In genomic region chr14:78446807-78447206, GRCh38 we compare ENCODE assay signal across 20 cellular contexts.
DNase-seq lines count a peak whose midpoint lies in the region; ATAC-seq and TF ChIP-seq lines count a peak whose summit lies in the region.
"Had no signal": no experiment of that assay in that cellular context is flagged by ENCODE, and none has a peak within 500 bp of the region (broad histone marks: within the 10 kb centered on the region; RNA-seq: fewer than 3 reads in every experiment).

No MANE protein-coding gene starts in this region.

- H3K9me3 Mint-ChIP-seq in CD8-positive, alpha-beta T cell: peaks cover 3% of the 10 kb centered on the region
- H3K9me3 Mint-ChIP-seq: mesothelial cell of epicardium had no signal

- H3K4me1 Mint-ChIP-seq in CD8-positive, alpha-beta T cell (ENCODE audit: low read depth): no peaks in the 10 kb centered on the region
- H3K4me1 Mint-ChIP-seq: mesothelial cell of epicardium had no signal

- peak; percentile 4 for DNase-seq in Caki2 (ENCODE audit: low read depth)
- peak; percentile 2 for DNase-seq in NAMALWA (ENCODE audit: low spot score)
- peak; percentile 7 for DNase-seq in dermis blood vessel endothelial cell
- peak; percentile 16 for DNase-seq in kidney tubule cell (ENCODE audit: low spot score)
- DNase-seq in CD8-positive, alpha-beta T cell: no peak
- DNase-seq: activated naive CD4-positive, alpha-beta T cell treated with anti-CD3 and anti-CD28 coated beads, Interleukin-2, amount 50 U/mL, for 16 hours; activated T-cell treated with anti-CD3 and anti-CD28 coated beads for 4 hours; AML-193; effector memory CD8-positive, alpha-beta T cell; GF-D8; NCI-H2029 treated with DMSO at 0.1 percent for 48 hours; NCI-H510A treated with DMSO at 0.1 percent for 48 hours; nucleus accumbens; stimulated activated CD4-positive, alpha-beta T cell treated with anti-CD3 and anti-CD28 coated beads, Interleukin-4, amount 100 ng/mL, for 1 hour had no signal

- no peak overlapping the region for H3K27ac ChIP-seq in CD8-positive, alpha-beta T cell (ENCODE audit: low read depth, low read length)
- H3K27ac ChIP-seq: gastroesophageal sphincter, suprapubic skin had no signal

- no peaks in the 10 kb centered on the region for H3K9me3 ChIP-seq in CD8-positive, alpha-beta T cell (ENCODE audit: low read length)
- H3K9me3 ChIP-seq: suprapubic skin had no signal

- in situ Hi-C loops in Caki2 (cut with HindIII; ENCODE audit: low pct_unique_long_range_greater_than_20kb, low sequenced_read_pairs): no loop called here

- TF ChIP-seq CTCF in CD8-positive, alpha-beta T cell (IDR thresholded peaks at IDR 0.05): no peak

- CTCF ChIA-PET in CD8-positive, alpha-beta T cell (lab: Charles Lee): no interaction called here

- no peak overlapping the region for H3K4me3 Mint-ChIP-seq in CD8-positive, alpha-beta T cell
- H3K4me3 Mint-ChIP-seq: effector memory CD8-positive, alpha-beta T cell; mesothelial cell of epicardium had no signal

- no peaks in the 10 kb centered on the region for H3K27me3 ChIP-seq in CD8-positive, alpha-beta T cell (ENCODE audit: insufficient read depth, low read length)
- H3K27me3 ChIP-seq: suprapubic skin had no signal

- H3K27ac Mint-ChIP-seq in CD8-positive, alpha-beta T cell: no peak overlapping the region
- H3K27ac Mint-ChIP-seq: effector memory CD8-positive, alpha-beta T cell; mesothelial cell of epicardium had no signal

- intact Hi-C loops in CD8-positive, alpha-beta T cell (cut with DNase I, micrococcal nuclease): no loop called here

- no peaks in the 10 kb centered on the region for H3K27me3 Mint-ChIP-seq in CD8-positive, alpha-beta T cell (ENCODE audit: low read depth)
- H3K27me3 Mint-ChIP-seq: effector memory CD8-positive, alpha-beta T cell had no signal

- ATAC-seq in CD8-positive, alpha-beta T cell: no peak
- no peak for ATAC-seq in GM18909 (IDR thresholded peaks at IDR 0.05; ENCODE audit: poor library complexity, unreplicated experiment)
- no peak for ATAC-seq in GM18511 (IDR thresholded peaks at IDR 0.05; ENCODE audit: unreplicated experiment)
- ATAC-seq in HG03196 (IDR thresholded peaks at IDR 0.05; ENCODE audit: unreplicated experiment): no peak
- ATAC-seq: effector memory CD8-positive, alpha-beta T cell; gastroesophageal sphincter had no signal

- H3K36me3 Mint-ChIP-seq in CD8-positive, alpha-beta T cell: no peaks in the 10 kb centered on the region
- H3K36me3 Mint-ChIP-seq: mesothelial cell of epicardium had no signal

- POLR2A ChIA-PET in CD8-positive, alpha-beta T cell (lab: Charles Lee): no interaction called here

- H3K4me3 ChIP-seq in CD8-positive, alpha-beta T cell (ENCODE audit: low read depth, low read length): no peak overlapping the region
- H3K4me3 ChIP-seq: gastroesophageal sphincter, suprapubic skin had no signal

- H3K36me3 ChIP-seq in CD8-positive, alpha-beta T cell (ENCODE audit: insufficient read depth, low read length): no peaks in the 10 kb centered on the region
- H3K36me3 ChIP-seq: gastroesophageal sphincter, suprapubic skin had no signal

- H3K4me1 ChIP-seq in CD8-positive, alpha-beta T cell (ENCODE audit: insufficient read depth, low read length): no peaks in the 10 kb centered on the region
- H3K4me1 ChIP-seq: gastroesophageal sphincter, suprapubic skin had no signal

Comparison
In these comparisons a context has a peak if more than half of its experiments do, and no peak if none do; other contexts are left out.
1. DNase-seq: peak in Caki2 (single experiment), NAMALWA (single experiment), dermis blood vessel endothelial cell (single experiment) and kidney tubule cell (single experiment); none in CD8-positive, alpha-beta T cell (0 of 7).